ENCODE assay signal across 12 cellular contexts in genomic region chr14:61418749-61419148, GRCh38.
DNase-seq lines count a peak whose midpoint lies in the region; ATAC-seq, FAIRE-seq and TF ChIP-seq lines count a peak whose summit lies in the region.
"Had no signal": no experiment of that assay in that cellular context is flagged by ENCODE, and none has a peak within 500 bp of the region (broad histone marks: within the 10 kb centered on the region; RNA-seq: fewer than 3 reads in every experiment).

No MANE protein-coding gene starts in this region.

- H3K36me3 ChIP-seq in liver (ENCODE audit: control insufficient read depth in 4 of 4, insufficient read depth in 3 of 4, low read depth in 1 of 4, low read length in 3 of 4) (peaks cover 0 to 2% (median 0%) of the 10 kb centered on the region in 4 donors), HepG2 (replicated peaks in 1 of 2; ENCODE audit: control insufficient read depth in 1 of 2, insufficient read depth in 2 of 2, low read length in 2 of 2) (no peaks in the 10 kb centered on the region), right lobe of liver (no peaks in the 10 kb centered on the region)

- H3K4me2 ChIP-seq in HepG2 (ENCODE audit: low read depth, low read length) = no peak overlapping the region

- DNase-seq in HepG2 (ENCODE audit: low spot score) = no peak
- DNase-seq in right lobe of liver = no peak
- DNase-seq in chondrocyte (ENCODE audit: low spot score) = no peak
- DNase-seq: GM23248, islet precursor cell, NCI-H1694 treated with DMSO at 0.1 percent for 48 hours had no signal

- no peaks in the 10 kb centered on the region for H3K9me3 ChIP-seq in liver (ENCODE audit: control insufficient read depth in 4 of 4, low read length in 3 of 4)
- no peaks in the 10 kb centered on the region for H3K9me3 ChIP-seq in HepG2 (ENCODE audit: low read length)
- H3K9me3 ChIP-seq in right lobe of liver = no peaks in the 10 kb centered on the region

- no peaks in the 10 kb centered on the region for H4K20me1 ChIP-seq in HepG2 (ENCODE audit: insufficient read depth, low read length)

- no TSS peak for BruUV-seq in HepG2 (replicated peaks; lab: Mats Ljungman, UMichigan)

- FAIRE-seq in HepG2 (lab: Jason Lieb, UNC) = no peak
- FAIRE-seq: bronchial epithelial cell had no signal

- in situ Hi-C loops in HepG2 (cut with HindIII; ENCODE audit: extremely low pct_ligation_motif_present, low pct_unique_long_range_greater_than_20kb) = no loop called here

- H3K27ac ChIP-seq in liver (ENCODE audit: low read depth in 1 of 2, low read length in 2 of 2) (no peak overlapping the region), HepG2 (ENCODE audit: extremely low read length, insufficient read depth, low read length) (no peak overlapping the region), VCaP (peak overlapping the region; percentile 38), right lobe of liver (no peak overlapping the region)
- H3K27ac ChIP-seq: GM23248 had no signal

- H3K4me3 Mint-ChIP-seq in chondrocyte (ENCODE audit: unreplicated experiment) = no peak overlapping the region

- H3K9ac ChIP-seq in liver (ENCODE audit: low read depth in 1 of 2, low read length in 2 of 2) (no peak overlapping the region), HepG2 (ENCODE audit: insufficient read depth, low read depth, low read length) (no peak overlapping the region)
- H3K9ac ChIP-seq: GM23248 had no signal

- no peak for TF ChIP-seq EP300 in HepG2 (IDR thresholded peaks at IDR 0.05; ENCODE audit: low read depth in 2 of 2, low read length in 2 of 2)
- no peak for TF ChIP-seq EP300 in HepG2 (CRISPR knock-in tag; IDR thresholded peaks at IDR 0.05; ENCODE audit: borderline replicate concordance)

- CTCF ChIA-PET in HepG2 (lab: Yijun Ruan, JAX; ENCODE audit: low intra/inter-chr PET ratio, low total read pairs) = no interaction called here

- TF ChIP-seq POLR2A in HepG2 (IDR thresholded peaks at IDR 0.05; ENCODE audit: insufficient read depth in 1 of 2, low read depth in 2 of 2, low read length in 2 of 2) (no peak), right lobe of liver (IDR thresholded peaks at IDR 0.05) (no peak)

- ATAC-seq in HepG2 = no peak
- peak in 3 of 4 donors; percentile 26 to 57 (median 45) for ATAC-seq in right lobe of liver
- ATAC-seq in HG03439 (IDR thresholded peaks at IDR 0.05; ENCODE audit: unreplicated experiment) = no peak
- ATAC-seq in HG03571 (IDR thresholded peaks at IDR 0.05; ENCODE audit: unreplicated experiment) = no peak
- no peak for ATAC-seq in GM21423 (IDR thresholded peaks at IDR 0.05; ENCODE audit: unreplicated experiment)

- peaks cover 33% of the 10 kb centered on the region for H3K4me1 Mint-ChIP-seq in chondrocyte (ENCODE audit: low read depth)

- H3K27me3 Mint-ChIP-seq in chondrocyte (ENCODE audit: low read depth) = no peaks in the 10 kb centered on the region

- no peak for TF ChIP-seq CTCF in liver (IDR thresholded peaks at IDR 0.05; ENCODE audit: low read depth, low read length, missing input control)
- TF ChIP-seq CTCF in HepG2 (CRISPR knock-in tag; IDR thresholded peaks at IDR 0.05) = no peak
- TF ChIP-seq CTCF in VCaP (conservative IDR thresholded peaks at IDR 0.05) = no peak
- no peak for TF ChIP-seq CTCF in right lobe of liver (IDR thresholded peaks at IDR 0.05)
- no peak for TF ChIP-seq CTCF in chondrocyte (IDR thresholded peaks at IDR 0.05)

- no peak overlapping the region for H2AFZ ChIP-seq in HepG2 (ENCODE audit: low read length)
- H2AFZ ChIP-seq: GM23248 had no signal

- no peaks in the 10 kb centered on the region for H3K36me3 Mint-ChIP-seq in chondrocyte (ENCODE audit: low read depth)

- TF ChIP-seq RAD21 in liver (IDR thresholded peaks at IDR 0.05) = peak in 1 of 2 donors; percentile 6
- no peak for TF ChIP-seq RAD21 in HepG2 (CRISPR knock-in tag; IDR thresholded peaks at IDR 0.05)

- H3K27ac Mint-ChIP-seq in chondrocyte (ENCODE audit: unreplicated experiment) = no peak overlapping the region

- H3K27me3 ChIP-seq in liver (ENCODE audit: control insufficient read depth in 4 of 4, insufficient read depth in 4 of 4, low read length in 3 of 4) (no peaks in the 10 kb centered on the region), HepG2 (ENCODE audit: control insufficient read depth in 1 of 2, insufficient read depth in 2 of 2, low read length in 2 of 2) (peaks cover 0 to 5% of the 10 kb centered on the region in 2 experiments; a peak in 1 of 5 replicates), right lobe of liver (no peaks in the 10 kb centered on the region)

- H3K4me1 ChIP-seq in liver (ENCODE audit: control insufficient read depth in 4 of 4, insufficient read depth in 4 of 4, low read length in 3 of 4) (no peaks in the 10 kb centered on the region), HepG2 (ENCODE audit: insufficient read depth, low read length) (no peaks in the 10 kb centered on the region), right lobe of liver (no peaks in the 10 kb centered on the region)

- no peaks in the 10 kb centered on the region for H3K79me2 ChIP-seq in HepG2 (ENCODE audit: insufficient read depth, low read length)

- 72% methylated on average over 4 of the region's 4 CpGs for WGBS in liver
- WGBS in HepG2 (ENCODE audit: low lambda C conversion rate) = 22% methylated on average over 4 of the region's 4 CpGs
- WGBS in right lobe of liver (ENCODE audit: insufficient coverage, low coverage, low lambda C conversion rate, missing lambda C conversion rate) = 62% methylated on average over 4 of the region's 4 CpGs

- intact Hi-C loops in HepG2 (cut with micrococcal nuclease; ENCODE audit: unreplicated experiment) = no loop called here
- intact Hi-C loops in right lobe of liver (cut with DNase I) = no loop called here

- H3K4me3 ChIP-seq in liver (ENCODE audit: low read depth in 1 of 3, low read length in 3 of 3) = no peak overlapping the region
- H3K4me3 ChIP-seq in HepG2 (replicated peaks in 1 of 3; ENCODE audit: insufficient read depth in 1 of 3, low read depth in 2 of 3, low read length in 3 of 3) = no peak overlapping the region
- no peak overlapping the region for H3K4me3 ChIP-seq in right lobe of liver
- H3K4me3 ChIP-seq: GM23248 had no signal

- POLR2A ChIA-PET in HepG2 (lab: Yijun Ruan, JAX) = no interaction called here

- no peaks in the 10 kb centered on the region for H3K9me3 Mint-ChIP-seq in chondrocyte (ENCODE audit: low read depth)

TF ChIP-seq in liver, 16 proteins besides CTCF, POLR2A, EP300 and RAD21:
- TF ChIP-seq NR2F2 (IDR thresholded peaks at IDR 0.05) = peak; percentile 39
- no peak for TF ChIP-seq YY1 (IDR thresholded peaks at IDR 0.05)

TF ChIP-seq in HepG2, 621 proteins besides CTCF, POLR2A, EP300 and RAD21:
- no peak for TF ChIP-seq ISL2 (CRISPR knock-in tag; IDR thresholded peaks at IDR 0.05)
- TF ChIP-seq ZNF83 (CRISPR knock-in tag; IDR thresholded peaks at IDR 0.05; ENCODE audit: borderline replicate concordance) = no peak
- TF ChIP-seq ZNF740 (CRISPR knock-in tag; IDR thresholded peaks at IDR 0.05) = no peak
- TF ChIP-seq SATB2 (CRISPR knock-in tag; IDR thresholded peaks at IDR 0.05) = no peak
- no peak for TF ChIP-seq KLF9 (CRISPR knock-in tag; IDR thresholded peaks at IDR 0.05; ENCODE audit: low read depth)
- TF ChIP-seq ZNF256 (CRISPR knock-in tag; conservative IDR thresholded peaks at IDR 0.05) = no peak
- TF ChIP-seq ZNF234 (CRISPR knock-in tag; conservative IDR thresholded peaks at IDR 0.05) = no peak

Comparison
In these comparisons a context has a peak if more than half of its experiments do, and no peak if none do; other contexts are left out.
1. ATAC-seq: peak in right lobe of liver (3 of 4); none in HepG2 (single experiment), HG03439 (single experiment), HG03571 (single experiment) and GM21423 (single experiment).